ENCODE assay signal across 11 cellular contexts in the genomic region with DNA sequence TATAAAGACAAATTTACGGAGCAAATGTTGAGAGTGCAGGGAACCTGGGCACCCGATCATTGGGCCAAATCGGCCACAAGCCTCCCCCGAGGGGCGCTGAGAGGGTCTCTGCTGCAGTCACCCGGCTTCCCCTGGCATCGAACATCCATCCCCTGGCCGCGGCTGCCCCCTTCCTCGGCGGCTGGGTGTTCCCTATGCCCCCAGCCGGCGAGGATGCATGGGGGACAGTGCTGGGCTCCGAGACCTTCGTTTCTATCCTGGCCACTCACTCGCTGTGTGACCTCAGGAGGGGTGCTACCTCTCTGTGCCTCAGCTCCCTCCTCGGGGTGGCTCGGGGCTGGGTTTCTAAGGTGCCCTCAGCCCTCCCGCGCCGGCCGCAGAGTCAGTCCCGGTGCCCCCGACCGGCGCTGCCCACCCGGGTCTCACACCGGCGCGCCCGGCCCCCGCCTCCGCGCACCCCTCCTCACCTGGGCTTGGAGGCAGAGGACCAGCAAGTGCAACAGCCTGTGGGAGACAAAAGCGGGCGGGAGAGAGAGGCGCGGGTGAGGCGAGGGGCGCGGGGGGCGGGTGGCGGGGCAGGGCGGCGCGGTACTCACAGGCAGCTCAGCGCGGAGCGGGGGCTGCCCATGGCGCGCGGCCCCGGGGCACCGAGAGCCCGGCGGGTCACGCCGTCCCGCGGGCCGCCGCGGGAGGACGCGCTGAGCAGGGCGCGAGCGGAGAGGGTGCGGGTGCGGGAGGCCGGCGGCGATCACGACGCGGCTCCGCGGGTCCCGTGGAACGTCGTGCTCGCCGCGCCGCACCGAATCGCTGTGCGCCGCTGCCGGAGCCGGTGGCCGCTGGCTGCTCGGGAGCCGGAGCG. TPM values are rescaled to one million over a fixed set of nuclear protein-coding genes. Genes with fewer than 3 reads are reported as not detected.
A peak's percentile ranks its signal among the peaks of the same experiment; 100 is the strongest.
DNase-seq lines count a peak whose midpoint lies in the region; ATAC-seq, FAIRE-seq and TF ChIP-seq lines count a peak whose summit lies in the region.
"Had no signal": no experiment of that assay in that cellular context is flagged by ENCODE, and none has a peak within 500 bp of the region (broad histone marks: within the 10 kb centered on the region; RNA-seq: fewer than 3 reads in every experiment).

A gene with protein sequence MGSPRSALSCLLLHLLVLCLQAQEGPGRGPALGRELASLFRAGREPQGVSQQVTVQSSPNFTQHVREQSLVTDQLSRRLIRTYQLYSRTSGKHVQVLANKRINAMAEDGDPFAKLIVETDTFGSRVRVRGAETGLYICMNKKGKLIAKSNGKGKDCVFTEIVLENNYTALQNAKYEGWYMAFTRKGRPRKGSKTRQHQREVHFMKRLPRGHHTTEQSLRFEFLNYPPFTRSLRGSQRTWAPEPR (minus strand): TSS at position 842 of the 859 bp plus-strand sequence. CDS start 214 bp downstream, at position 628.

- in situ Hi-C loops in GM12878 (cut with MboI) = no loop called here

- CTCF ChIA-PET in A673 (lab: Charles Lee) (no interaction called here), GM12878 (lab: Yijun Ruan, JAX) (interaction anchor here (0.6 to 1.5 kb wide), 3 partner anchors 170 to 716 kb away, joined by 3 to 6 read pairs (median 3); no protein-coding TSS in a partner anchor)
- CTCF ChIA-PET in naive thymus-derived CD4-positive, alpha-beta T cell (lab: Charles Lee) = no interaction called here

- H3K79me2 ChIP-seq in GM12878 (ENCODE audit: control insufficient read depth, insufficient read depth, low read length) = no peaks in the 10 kb centered on the region; the same call in 1 of the 2 replicates

- H2AFZ ChIP-seq in GM12878 (ENCODE audit: control insufficient read depth, low read depth, low read length) = no peak within 1 kb of the TSS

- 4% methylated on average over 33 of the region's 95 CpGs for WGBS in GM12878 (ENCODE audit: insufficient coverage, insufficient replicate concordance, low lambda C conversion rate, missing lambda C conversion rate)

- H3K36me3 ChIP-seq in A673 (ENCODE audit: insufficient read depth, low read length, poor library complexity, severe bottlenecking) (no peaks in the 10 kb centered on the region), GM12878 (ENCODE audit: control insufficient read depth in 2 of 2, insufficient read depth in 2 of 2, low read length in 1 of 2) (no peaks in the 10 kb centered on the region)
- H3K36me3 ChIP-seq in naive thymus-derived CD4-positive, alpha-beta T cell (ENCODE audit: control insufficient read depth in 2 of 3, insufficient read depth in 3 of 3, low read length in 3 of 3) = no peaks in the 10 kb centered on the region

- peak within 1 kb of the TSS in 9 of 10 donors; percentile 34 to 96 (median 49) for H3K4me3 Mint-ChIP-seq in naive thymus-derived CD4-positive, alpha-beta T cell

- no peak for FAIRE-seq in GM12878 (lab: Jason Lieb, UNC)

- no peaks in the 10 kb centered on the region for H3K9me3 Mint-ChIP-seq in naive thymus-derived CD4-positive, alpha-beta T cell

- H3K9ac ChIP-seq in GM12878 (ENCODE audit: control insufficient read depth, insufficient read depth, low read length) = no peak within 1 kb of the TSS

- no peak within 1 kb of the TSS for H3K27ac ChIP-seq in A673 (ENCODE audit: low read depth, low read length, poor library complexity, severe bottlenecking)
- H3K27ac ChIP-seq in GM12878 (ENCODE audit: control insufficient read depth, insufficient read depth) = no peak within 1 kb of the TSS
- H3K27ac ChIP-seq in naive thymus-derived CD4-positive, alpha-beta T cell (ENCODE audit: low read depth, low read length) = no peak within 1 kb of the TSS

- H3K4me3 ChIP-seq in A673 (ENCODE audit: low read depth, low read length, poor library complexity, severe bottlenecking) (peak within 1 kb of the TSS; percentile 19), GM12878 (no peak within 1 kb of the TSS)
- H3K4me3 ChIP-seq in naive thymus-derived CD4-positive, alpha-beta T cell (ENCODE audit: low read length) = no peak within 1 kb of the TSS

- RAD21 ChIA-PET in GM12878 (lab: Charles Lee; ENCODE audit: unreplicated experiment) = interaction anchor here (1.8 kb wide), 1 partner anchor 173 kb away, joined by 4 read pairs; no protein-coding TSS in a partner anchor

- DNase-seq in A673 (ENCODE audit: low spot score) (no peak), GM10266 (ENCODE audit: extremely low spot score) (peak; percentile 61), GM12878 (ENCODE audit: low read depth, low spot score) (no peak), NCI-H345 (lab: John Stamatoyannopoulos, UW) (no peak), NCI-H2029 (lab: John Stamatoyannopoulos, UW) (no peak), NCI-H1048 (lab: John Stamatoyannopoulos, UW) (no peak), COR-L47 (lab: John Stamatoyannopoulos, UW) (no peak)
- DNase-seq in naive thymus-derived CD4-positive, alpha-beta T cell = no peak
- DNase-seq: activated CD4-positive, CD25-positive, alpha-beta regulatory T cell treated with anti-CD3 and anti-CD28 coated beads, Interleukin-2, amount 50 U/mL, for 72 hours had no signal

- TF ChIP-seq POLR2A in GM12878 (IDR thresholded peaks at IDR 0.05; ENCODE audit: low read depth, low read length) = no peak

- POLR2A ChIA-PET in A673 (lab: Charles Lee; ENCODE audit: low non-redundant PET) = no interaction called here
- POLR2A ChIA-PET in GM12878 (lab: Charles Lee) = no interaction called here
- POLR2A ChIA-PET in naive thymus-derived CD4-positive, alpha-beta T cell (lab: Charles Lee) = no interaction called here

- H3K27me3 ChIP-seq in A673 (replicated peaks; ENCODE audit: insufficient read depth, low read depth, low read length, poor library complexity) = peaks cover 48% of the 10 kb centered on the region
- peaks cover 13 to 20% of the 10 kb centered on the region in 2 experiments; a peak in 3 of 4 replicates for H3K27me3 ChIP-seq in GM12878 (replicated peaks in 1 of 2; ENCODE audit: control insufficient read depth in 2 of 2, insufficient read depth in 2 of 2, low read length in 1 of 2)
- peaks cover 8 to 37% of the 10 kb centered on the region in 2 donors for H3K27me3 ChIP-seq in naive thymus-derived CD4-positive, alpha-beta T cell (ENCODE audit: control insufficient read depth in 2 of 2, insufficient read depth in 2 of 2, low read length in 2 of 2)

- intact Hi-C loops in A673 (cut with micrococcal nuclease; ENCODE audit: unreplicated experiment) = no loop called here
- intact Hi-C loops in GM12878 (cut with micrococcal nuclease; ENCODE audit: unreplicated experiment) = no loop called here
- intact Hi-C loops in naive thymus-derived CD4-positive, alpha-beta T cell (cut with micrococcal nuclease) = no loop called here

- BruUV-seq in A673 (replicated peaks; lab: Mats Ljungman, UMichigan) (no TSS peak), GM12878 (replicated peaks; lab: Mats Ljungman, UMichigan) (no TSS peak)

- ATAC-seq in GM12878 = no peak
- no peak for ATAC-seq in naive thymus-derived CD4-positive, alpha-beta T cell

- no peaks in the 10 kb centered on the region for H4K20me1 ChIP-seq in GM12878 (ENCODE audit: control insufficient read depth, insufficient read depth)

- H3K4me1 ChIP-seq in A673 (ENCODE audit: insufficient read depth, low read length, poor library complexity, severe bottlenecking) = peaks cover 15% of the 10 kb centered on the region
- peaks cover 28% of the 10 kb centered on the region for H3K4me1 ChIP-seq in GM12878 (ENCODE audit: control insufficient read depth, insufficient read depth, low read length)
- peaks cover 5 to 30% of the 10 kb centered on the region in 2 donors for H3K4me1 ChIP-seq in naive thymus-derived CD4-positive, alpha-beta T cell (ENCODE audit: control insufficient read depth in 2 of 2, insufficient read depth in 2 of 2, low read length in 2 of 2)

- no peak for TF ChIP-seq RAD21 in GM12878 (IDR thresholded peaks at IDR 0.05; ENCODE audit: insufficient read depth, low read depth, low read length)

- peaks cover 0 to 3% (median 0%) of the 10 kb centered on the region in 5 donors for H3K36me3 Mint-ChIP-seq in naive thymus-derived CD4-positive, alpha-beta T cell

- H3K9me3 ChIP-seq in A673 (ENCODE audit: low read depth, low read length, poor library complexity, severe bottlenecking) (no peaks in the 10 kb centered on the region), GM12878 (replicated peaks; ENCODE audit: control insufficient read depth, insufficient read depth, low read length) (no peaks in the 10 kb centered on the region)
- no peaks in the 10 kb centered on the region for H3K9me3 ChIP-seq in naive thymus-derived CD4-positive, alpha-beta T cell (ENCODE audit: control insufficient read depth in 2 of 3, low read length in 3 of 3)

- peaks cover 52 to 79% (median 65%) of the 10 kb centered on the region in 5 donors for H3K27me3 Mint-ChIP-seq in naive thymus-derived CD4-positive, alpha-beta T cell

- no peak for TF ChIP-seq EP300 in GM12878 (IDR thresholded peaks at IDR 0.05; ENCODE audit: borderline replicate concordance in 1 of 2, control insufficient read depth in 1 of 2, low read depth in 2 of 2, low read length in 2 of 2)

- SMC1A ChIA-PET in GM12878 (lab: Charles Lee; ENCODE audit: uncharacterized antibody, unreplicated experiment) = interaction anchor here (1.2 kb wide), 1 partner anchor 173 kb away, joined by 7 read pairs; no protein-coding TSS in a partner anchor

- peaks cover 22 to 40% (median 30%) of the 10 kb centered on the region in 7 donors for H3K4me1 Mint-ChIP-seq in naive thymus-derived CD4-positive, alpha-beta T cell

- no peak for TF ChIP-seq CTCF in A673 (conservative IDR thresholded peaks at IDR 0.05; ENCODE audit: low read depth, low read length)
- no peak for TF ChIP-seq CTCF in GM10266 (IDR thresholded peaks at IDR 0.05; ENCODE audit: control insufficient read depth, insufficient read depth, low read depth, missing control alignments)
- TF ChIP-seq CTCF in GM12878 (IDR thresholded peaks at IDR 0.05 in 2 of 3, conservative IDR thresholded peaks at IDR 0.05 in 1 of 3; ENCODE audit: control insufficient read depth in 2 of 3, extremely low read depth in 1 of 3, insufficient read depth in 1 of 3, low read depth in 3 of 3, low read length in 3 of 3) = no peak

- peak within 1 kb of the TSS; percentile 59 for H3K4me2 ChIP-seq in GM12878 (ENCODE audit: control insufficient read depth, insufficient read depth)

- no peak within 1 kb of the TSS for H3K27ac Mint-ChIP-seq in naive thymus-derived CD4-positive, alpha-beta T cell

RNA-seq across cellular contexts. Expression of the gene that starts here (rescaled TPM):
- total RNA-seq in A673 (2021) = not detected in 2 replicates
- total RNA-seq in GM12878 (2013; cell fraction: nucleolus; rRNA removed) = not detected in 2 replicates
- total RNA-seq in GM12878 (2014; rRNA removed) = not detected in 2 replicates
- not detected in 2 replicates for total RNA-seq in GM12878 (2014; rRNA removed; fragmentation: Illumina TruSeq; extraction: Trizol)
- not detected in 2 replicates for total RNA-seq in GM12878 (2021)
- polyA plus RNA-seq in GM12878 (2011; ENCODE audit: low read depth) = not detected
- 0.08 TPM in 1 of 2 replicates, not detected in the other for polyA plus RNA-seq in GM12878 (2011; rRNA removed)
- 0.15 and 0.19 TPM in 2 replicates for polyA plus RNA-seq in GM12878 (2011; cell fraction: cytosol; rRNA removed)
- 0.85 TPM in 2 replicates for polyA plus RNA-seq in GM12878 (2011; cell fraction: nucleus; rRNA removed)
- not detected in 2 replicates for polyA plus RNA-seq in GM12878 (2012)
- polyA plus RNA-seq in GM12878 (2014; fragmentation: Illumina TruSeq; extraction: Trizol) = not detected in 2 replicates
- not detected for polyA plus RNA-seq in GM12878 (2014; fragmentation: Nextera tagmentation; extraction: Ambion mirVana)
- 0.17 TPM in 1 of 2 replicates, not detected in the other for polyA plus RNA-seq in GM12878 (2014; rRNA removed)
- under 1 TPM in 1 of 2 experiments, not detected in 1; 0.43 TPM for polyA plus RNA-seq in GM12878 (2016; fragmentation: Nextera tagmentation; extraction: Ambion mirVana)
- polyA minus RNA-seq in GM12878 (2011; rRNA and poly(A)+ RNA removed) = 0.26 TPM in 1 of 2 replicates, not detected in the other
- polyA minus RNA-seq in GM12878 (2011; cell fraction: cytosol; rRNA and poly(A)+ RNA removed) = not detected in 2 replicates
- not detected in 2 replicates for polyA minus RNA-seq in GM12878 (2011; cell fraction: nucleus; rRNA and poly(A)+ RNA removed)
- not detected for total RNA-seq in naive thymus-derived CD4-positive, alpha-beta T cell
- not detected for polyA plus RNA-seq in naive thymus-derived CD4-positive, alpha-beta T cell
- total RNA-seq: Daoy, LHCN-M2 had no signal
